ENCODE assay signal across 8 cellular contexts in genomic region chr1:92484472-92485373, GRCh38. TPM values are rescaled to one million over a fixed set of nuclear protein-coding genes. Genes with fewer than 3 reads are reported as not detected.
DNase-seq lines count a peak whose midpoint lies in the region; ATAC-seq and TF ChIP-seq lines count a peak whose summit lies in the region.

No MANE protein-coding gene starts in this region.

- peaks cover 51% of the 10 kb centered on the region for H3K36me3 Mint-ChIP-seq in Calu3 (ENCODE audit: insufficient read depth, unreplicated experiment)
- H3K36me3 Mint-ChIP-seq in activated naive CD8-positive, alpha-beta T cell treated with anti-CD3 and anti-CD28 coated beads for 36 hours = peaks cover 54% of the 10 kb centered on the region

- peak; percentile 34 for DNase-seq in Calu3
- peak; percentile 89 for DNase-seq in activated naive CD8-positive, alpha-beta T cell treated with anti-CD3 and anti-CD28 coated beads for 36 hours
- peak; percentile 24 for DNase-seq in iPS-NIHi7 (ENCODE audit: extremely low spot score)
- DNase-seq in stimulated activated CD4-positive, alpha-beta T cell treated with anti-CD3 and anti-CD28 coated beads, Interleukin-4, amount 100 ng/mL, for 1 hour = peak; percentile 79
- no peak for DNase-seq in ureter (ENCODE audit: low spot score)

- H3K27ac ChIP-seq in SU-DHL-6 (ENCODE audit: low read depth, low read length) = peak overlapping the region; percentile 76

- no peaks in the 10 kb centered on the region for H3K9me3 Mint-ChIP-seq in Calu3 (ENCODE audit: low read depth, unreplicated experiment)
- H3K9me3 Mint-ChIP-seq in activated naive CD8-positive, alpha-beta T cell treated with anti-CD3 and anti-CD28 coated beads for 36 hours = no peaks in the 10 kb centered on the region

- H3F3A ChIP-seq in SU-DHL-6 (ENCODE audit: insufficient read depth) = peaks cover 16% of the 10 kb centered on the region

- no TSS peak for BruUV-seq in Calu3 (replicated peaks; lab: Mats Ljungman, UMichigan)

- H3K4me3 Mint-ChIP-seq in Calu3 (ENCODE audit: low read depth, unreplicated experiment) = peak overlapping the region; percentile 75
- H3K4me3 Mint-ChIP-seq in activated naive CD8-positive, alpha-beta T cell treated with anti-CD3 and anti-CD28 coated beads for 36 hours = peak overlapping the region; percentile 94

- H3K4me1 Mint-ChIP-seq in Calu3 (ENCODE audit: low read depth, unreplicated experiment) = peaks cover 20% of the 10 kb centered on the region
- H3K4me1 Mint-ChIP-seq in activated naive CD8-positive, alpha-beta T cell treated with anti-CD3 and anti-CD28 coated beads for 36 hours = peaks cover 23% of the 10 kb centered on the region

- no peaks in the 10 kb centered on the region for H3K36me3 ChIP-seq in SU-DHL-6 (ENCODE audit: low read length)

- H3K9ac ChIP-seq in SU-DHL-6 (ENCODE audit: low read length) = peak overlapping the region; percentile 69

- H3K79me2 ChIP-seq in SU-DHL-6 (ENCODE audit: insufficient read depth, low read length) = no peaks in the 10 kb centered on the region

- peak overlapping the region; percentile 88 for H3K4me2 ChIP-seq in SU-DHL-6 (ENCODE audit: low read depth, low read length, poor library complexity, severe bottlenecking)

- no peak overlapping the region for H3K27ac Mint-ChIP-seq in Calu3 (ENCODE audit: unreplicated experiment)
- peak overlapping the region; percentile 97 for H3K27ac Mint-ChIP-seq in activated naive CD8-positive, alpha-beta T cell treated with anti-CD3 and anti-CD28 coated beads for 36 hours

- CTCF ChIA-PET in Calu3 (lab: Charles Lee) = interaction anchor here (0.8 to 1.0 kb wide), 2 partner anchors 11 to 96 kb away, joined by 3 read pairs; no protein-coding TSS in a partner anchor

- H3K4me3 ChIP-seq in SU-DHL-6 (ENCODE audit: insufficient read depth, low read length, poor library complexity, severe bottlenecking) = peak overlapping the region; percentile 70

- no peak for TF ChIP-seq CTCF in Calu3 (IDR thresholded peaks at IDR 0.05; ENCODE audit: unreplicated experiment)
- TF ChIP-seq CTCF in SU-DHL-6 (IDR thresholded peaks at IDR 0.05; ENCODE audit: insufficient read depth, low read length, poor library complexity, severe bottlenecking) = no peak

- H3K27me3 ChIP-seq in SU-DHL-6 (ENCODE audit: low read length) = no peaks in the 10 kb centered on the region

- intact Hi-C loops in Calu3 (cut with micrococcal nuclease; ENCODE audit: unreplicated experiment) = loop anchor here (10.0 kb wide), 1 partner anchor 100 kb away; no protein-coding TSS in a partner anchor

- peak; percentile 20 for ATAC-seq in GM19452 (IDR thresholded peaks at IDR 0.05; ENCODE audit: unreplicated experiment)
- peak; percentile 13 for ATAC-seq in HG03571 (IDR thresholded peaks at IDR 0.05; ENCODE audit: unreplicated experiment)

- H4K20me1 ChIP-seq in SU-DHL-6 (ENCODE audit: low read depth, low read length) = no peaks in the 10 kb centered on the region

- H3K27me3 Mint-ChIP-seq in Calu3 (ENCODE audit: unreplicated experiment) = peaks cover 94% of the 10 kb centered on the region
- H3K27me3 Mint-ChIP-seq in activated naive CD8-positive, alpha-beta T cell treated with anti-CD3 and anti-CD28 coated beads for 36 hours = peaks cover 6% of the 10 kb centered on the region

- no peaks in the 10 kb centered on the region for H3K9me3 ChIP-seq in SU-DHL-6 (ENCODE audit: insufficient read depth, low read length)

- H3K9me2 ChIP-seq in SU-DHL-6 (replicated peaks; ENCODE audit: insufficient read depth, low read length) = no peaks in the 10 kb centered on the region

- peak overlapping the region; percentile 97 for H2AFZ ChIP-seq in SU-DHL-6 (ENCODE audit: low read depth, low read length, severe bottlenecking)

RNA-seq across cellular contexts. Expression of gene GFI1, which starts 2.0 kb away (rescaled TPM):
- total RNA-seq in Calu3 (2022) (0.31 and 0.47 TPM in 2 replicates), ureter (2.4 TPM)
- 10 to 100 TPM; 79.7 to 85.0 TPM for total RNA-seq in activated naive CD8-positive, alpha-beta T cell treated with anti-CD3 and anti-CD28 coated beads for 36 hours

Comparison
In these comparisons a context has a peak if more than half of its experiments do, and no peak if none do; other contexts are left out.
1. RNA of gene GFI1, which starts 2.0 kb away (total RNA-seq): 79.7 to 85.0 TPM in activated naive CD8-positive, alpha-beta T cell treated with anti-CD3 and anti-CD28 coated beads for 36 hours; 2.4 TPM in ureter (single experiment) and 0.31 to 0.47 TPM in Calu3; every median in the first group is over 10 times any median in the second.